30 cellular contexts compared by ENCODE assay signal in genomic region chr6:19530188-19530587, GRCh38.
"Had no signal": no experiment of that assay in that cellular context is flagged by ENCODE, and none has a peak within 500 bp of the region (broad histone marks: within the 10 kb centered on the region; RNA-seq: fewer than 3 reads in every experiment).

No MANE protein-coding gene starts in this region.

- DNase-seq: activated B cell treated with CpG ODN at 0.5 μM for 24 hours; activated CD4-positive, alpha-beta memory T cell treated with anti-CD3 and anti-CD28 coated beads, Interleukin-2, amount 10 ng/mL, durations not matched to agents 7 days and 5 days; activated CD4-positive, alpha-beta T cell treated with anti-CD3 and anti-CD28 coated beads for 4 hours; activated CD4-positive, alpha-beta T cell treated with anti-CD3 and anti-CD28 coated beads, Interleukin-2, amount 10 ng/mL, durations not matched to agents 24 days and 14 days; activated CD4-positive, alpha-beta T cell treated with anti-CD3 and anti-CD28 coated beads, Interleukin-2, amount 50 U/mL, for 1 hour; activated CD4-positive, alpha-beta T cell treated with anti-CD3 and anti-CD28 coated beads, Interleukin-2, amount 50 U/mL, for 48 hours; activated CD4-positive, CD25-positive, alpha-beta regulatory T cell treated with anti-CD3 and anti-CD28 coated beads, Interleukin-2, amount 50 U/mL, for 72 hours; activated CD8-positive, alpha-beta memory T cell treated with anti-CD3 and anti-CD28 coated beads for 24 hours; activated CD8-positive, alpha-beta memory T cell treated with anti-CD3 and anti-CD28 coated beads, Interleukin-2, amount 10 ng/mL, durations not matched to agents 7 days and 5 days; activated CD8-positive, alpha-beta memory T cell treated with anti-CD3 and anti-CD28 coated beads, Interleukin-2, amount 50 U/mL, for 48 hours; activated CD8-positive, alpha-beta T cell treated with anti-CD3 and anti-CD28 coated beads, Interleukin-2, amount 10 ng/mL, durations not matched to agents 7 days and 5 days; activated effector memory CD4-positive, alpha-beta T cell treated with Interleukin-2 at 50 U/mL for 16 hours; activated gamma-delta T cell; activated naive CD4-positive, alpha-beta T cell treated with anti-CD3 and anti-CD28 coated beads for 36 hours; activated naive CD4-positive, alpha-beta T cell treated with anti-CD3 and anti-CD28 coated beads, Interleukin-2, amount 50 U/mL, for 16 hours; activated naive CD8-positive, alpha-beta T cell treated with anti-CD3 and anti-CD28 coated beads for 36 hours; activated T-cell treated with anti-CD3 and anti-CD28 coated beads, Interleukin-2, amount 50 U/mL, for 24 hours; activated T-cell treated with anti-CD3 and anti-CD28 coated beads, Interleukin-2, amount 50 U/mL, for 48 hours; adrenal gland; amniotic stem cell; aorta; body of pancreas; brain microvascular endothelial cell; central memory CD4-positive, alpha-beta T cell; T-helper 2 cell; T-helper 9 cell had no signal

- H3K27ac ChIP-seq: adrenal gland, body of pancreas, brain microvascular endothelial cell, breast epithelium, coronary artery, VCaP had no signal

- H3K27me3 ChIP-seq: adrenal gland, body of pancreas, brain microvascular endothelial cell, breast epithelium had no signal

- H3K4me3 ChIP-seq: adrenal gland, body of pancreas, breast epithelium, coronary artery had no signal

- ATAC-seq: activated CD8-positive, alpha-beta memory T cell treated with anti-CD3 and anti-CD28 coated beads, Interleukin-2, amount 10 ng/mL, durations not matched to agents 7 days and 5 days; activated CD8-positive, alpha-beta T cell treated with anti-CD3 and anti-CD28 coated beads, Interleukin-2, amount 10 ng/mL, durations not matched to agents 7 days and 5 days; activated naive CD4-positive, alpha-beta T cell treated with anti-CD3 and anti-CD28 coated beads, Interleukin-2, amount 50 U/mL, for 72 hours; body of pancreas had no signal

- H3K9me3 ChIP-seq: adrenal gland, body of pancreas, breast epithelium had no signal

- H3K36me3 ChIP-seq: adrenal gland, brain microvascular endothelial cell, breast epithelium had no signal

- H3K4me1 ChIP-seq: adrenal gland, body of pancreas, breast epithelium had no signal
